ENCODE assay signal across 11 cellular contexts in genomic region chr12:117470804-117471203, GRCh38.
A peak's percentile ranks its signal among the peaks of the same experiment; 100 is the strongest.
DNase-seq lines count a peak whose midpoint lies in the region; FAIRE-seq and TF ChIP-seq lines count a peak whose summit lies in the region.
"Had no signal": no experiment of that assay in that cellular context is flagged by ENCODE, and none has a peak within 500 bp of the region (broad histone marks: within the 10 kb centered on the region; RNA-seq: fewer than 3 reads in every experiment).

No MANE protein-coding gene starts in this region.

- TF ChIP-seq CTCF in GM06990 (IDR thresholded peaks at IDR 0.05; ENCODE audit: insufficient read depth, low read length, poor library complexity, severe bottlenecking), result peak; percentile 44
- TF ChIP-seq CTCF in cardiac fibroblast (IDR thresholded peaks at IDR 0.05; ENCODE audit: low read depth, low read length), result peak; percentile 17
- peak; percentile 59 for TF ChIP-seq CTCF in neural crest cell (conservative IDR thresholded peaks at IDR 0.05)

- no peaks in the 10 kb centered on the region for H3K4me1 ChIP-seq in Karpas-422 (ENCODE audit: low read length)
- H3K4me1 ChIP-seq: esophagus muscularis mucosa had no signal

- H2AFZ ChIP-seq in Karpas-422 (ENCODE audit: low read length), result no peak overlapping the region

- H3K36me3 Mint-ChIP-seq in neural crest cell (ENCODE audit: low read depth), result peaks cover 3% of the 10 kb centered on the region

- no peak for TF ChIP-seq POLR2A in H54 (IDR thresholded peaks at IDR 0.05; ENCODE audit: low read depth, low read length)

- H3K79me2 ChIP-seq in Karpas-422 (ENCODE audit: low read length), result no peaks in the 10 kb centered on the region

- no peak overlapping the region for H3K27ac ChIP-seq in Karpas-422 (ENCODE audit: low read length)
- H3K27ac ChIP-seq: esophagus muscularis mucosa had no signal

- H3K9me3 Mint-ChIP-seq in neural crest cell, result peaks cover 4% of the 10 kb centered on the region

- peaks cover 10% of the 10 kb centered on the region for H3K9me3 ChIP-seq in Karpas-422 (ENCODE audit: low read length)

- H3K4me2 ChIP-seq in Karpas-422 (ENCODE audit: low read depth, low read length, poor library complexity, severe bottlenecking), result no peak overlapping the region

- H3K4me3 ChIP-seq in GM06990 (replicated peaks; ENCODE audit: low read depth, low read length), result no peak overlapping the region
- no peak overlapping the region for H3K4me3 ChIP-seq in Karpas-422 (ENCODE audit: low read length)
- no peak overlapping the region for H3K4me3 ChIP-seq in cardiac fibroblast (replicated peaks in 1 of 2; ENCODE audit: low read depth in 2 of 2, low read length in 2 of 2)
- H3K4me3 ChIP-seq: esophagus muscularis mucosa had no signal

- peaks cover 1% of the 10 kb centered on the region for H3K27me3 ChIP-seq in GM06990 (replicated peaks; ENCODE audit: control insufficient read depth, insufficient read depth, low read length)
- no peaks in the 10 kb centered on the region; the same call in 1 of the 2 replicates for H3K27me3 ChIP-seq in Karpas-422 (ENCODE audit: low read length)

- DNase-seq in GM06990 (ENCODE audit: extremely low read depth, insufficient read length) (no peak), Karpas-422 (peak; percentile 55), cardiac fibroblast (ENCODE audit: low read depth in 2 of 2) (no peak), neural crest cell (ENCODE audit: low read depth, low spot score) (no peak), H54 (ENCODE audit: insufficient read length, low spot score) (no peak), NCI-H1092 treated with DMSO at 0.1 percent for 48 hours (lab: John Stamatoyannopoulos, UW) (no peak), D341Med (ENCODE audit: low spot score) (no peak)
- DNase-seq: left colon; NCI-H1105; NK-92 treated with Interleukin-12 subunit alpha and Interleukin-12 subunit beta, amount 100 ng/mL, for 24 hours had no signal

- H3K9ac ChIP-seq in Karpas-422 (ENCODE audit: low read length), result no peak overlapping the region

- no peaks in the 10 kb centered on the region for H4K20me1 ChIP-seq in Karpas-422 (ENCODE audit: insufficient read depth, low read depth, low read length)

- H3K9me2 ChIP-seq in Karpas-422 (replicated peaks; ENCODE audit: insufficient read depth, low read length), result no peaks in the 10 kb centered on the region

- H3K4me1 Mint-ChIP-seq in neural crest cell, result peaks cover 9% of the 10 kb centered on the region

- no peak overlapping the region for H3K4me3 Mint-ChIP-seq in neural crest cell

- no peak overlapping the region for H3K27ac Mint-ChIP-seq in neural crest cell (ENCODE audit: unreplicated experiment)

- no peaks in the 10 kb centered on the region for H3K36me3 ChIP-seq in GM06990 (ENCODE audit: control insufficient read depth, insufficient read depth, low read length)
- H3K36me3 ChIP-seq in Karpas-422 (ENCODE audit: insufficient read depth, low read length), result no peaks in the 10 kb centered on the region
- H3K36me3 ChIP-seq: esophagus muscularis mucosa had no signal

- FAIRE-seq in H54 (lab: Jason Lieb, UNC), result no peak

- H3K27me3 Mint-ChIP-seq in neural crest cell (ENCODE audit: low read depth), result peaks cover 8% of the 10 kb centered on the region
